ENCODE assay signal across 19 cellular contexts in the genomic region with DNA sequence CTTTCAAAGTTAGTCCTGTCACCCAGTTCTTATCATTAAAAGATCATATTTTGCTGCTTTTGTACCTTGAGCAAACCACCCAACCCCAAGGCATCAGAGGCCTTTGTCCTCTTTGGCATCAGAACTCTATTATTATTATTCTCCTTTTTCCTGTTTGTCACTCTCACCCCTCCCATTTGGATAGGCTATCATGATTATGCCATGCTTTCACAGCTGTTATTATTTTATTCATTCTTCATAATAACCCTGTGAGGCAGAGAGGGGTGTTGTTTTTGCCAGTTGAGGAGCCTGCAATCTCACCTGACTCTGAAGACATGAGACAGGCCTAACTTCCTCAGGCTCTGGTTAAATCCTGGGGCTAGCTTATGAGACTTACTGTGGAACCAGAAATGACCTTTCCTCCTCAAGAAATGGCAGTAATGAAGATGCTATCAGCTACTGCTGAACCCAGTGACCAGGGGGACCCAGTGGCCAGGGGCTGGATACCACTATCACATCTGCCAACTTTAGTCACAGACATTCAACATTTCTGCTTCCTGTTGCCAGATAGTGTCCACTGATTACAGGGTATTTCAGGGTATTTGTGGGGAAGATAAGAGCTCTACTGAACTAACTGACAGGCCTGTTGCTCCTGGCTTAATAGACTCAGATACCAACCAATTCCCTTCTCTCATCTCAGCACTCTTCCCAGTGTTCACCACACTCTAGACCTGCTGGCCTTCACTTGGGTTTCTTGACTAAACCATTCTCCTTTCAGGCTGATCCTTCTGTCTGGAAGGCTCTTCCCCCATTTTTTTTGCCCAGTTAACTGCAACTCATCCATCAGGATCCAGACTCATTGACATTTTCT. TPM values are rescaled to one million over a fixed set of nuclear protein-coding genes. Genes with fewer than 3 reads are reported as not detected.
DNase-seq lines count a peak whose midpoint lies in the region; ATAC-seq and TF ChIP-seq lines count a peak whose summit lies in the region.
"Had no signal": no experiment of that assay in that cellular context is flagged by ENCODE, and none has a peak within 500 bp of the region (broad histone marks: within the 10 kb centered on the region; RNA-seq: fewer than 3 reads in every experiment).

No MANE protein-coding gene starts in this region.

- H3K27me3 Mint-ChIP-seq in endodermal cell (ENCODE audit: insufficient read depth) = no peaks in the 10 kb centered on the region
- H3K27me3 Mint-ChIP-seq: stimulated activated naive CD8-positive, alpha-beta T cell treated with anti-CD3 and anti-CD28 coated beads, Interleukin-15, amount 100 ng/mL, for 72 hours had no signal

- H3K9me3 Mint-ChIP-seq in endodermal cell = peaks cover 8% of the 10 kb centered on the region

- no peak overlapping the region for H3K27ac Mint-ChIP-seq in endodermal cell
- H3K27ac Mint-ChIP-seq: activated naive CD4-positive, alpha-beta T cell treated with anti-CD3 and anti-CD28 coated beads, Interleukin-2, amount 50 U/mL, for 24 hours; stimulated activated naive CD8-positive, alpha-beta T cell treated with anti-CD3 and anti-CD28 coated beads, Interleukin-15, amount 100 ng/mL, for 72 hours had no signal

- no peak overlapping the region for H3K9ac ChIP-seq in endodermal cell (ENCODE audit: extremely low read depth, low read length, poor library complexity, severe bottlenecking)
- H3K9ac ChIP-seq: GM23248 had no signal

- peak; percentile 97 for DNase-seq in CMK (ENCODE audit: low read depth)
- DNase-seq in OCI-M1 (lab: John Stamatoyannopoulos, UW) = peak; percentile 93
- DNase-seq in endodermal cell = peak; percentile 26
- DNase-seq in putamen (ENCODE audit: low spot score) = no peak
- no peak for DNase-seq in GM13977 (ENCODE audit: low spot score)
- DNase-seq in NCI-H226 = no peak
- DNase-seq: activated CD4-positive, alpha-beta T cell treated with anti-CD3 and anti-CD28 coated beads, Interleukin-2, amount 50 U/mL, for 1 hour; activated T-cell treated with anti-CD3 and anti-CD28 coated beads for 4 hours; effector CD4-positive, alpha-beta T cell; GM23248; NCI-H2171 treated with DMSO at 0.1 percent for 48 hours; stimulated activated naive CD8-positive, alpha-beta T cell treated with anti-CD3 and anti-CD28 coated beads, Interleukin-15, amount 100 ng/mL, for 72 hours; T1000; uterus had no signal

- no peaks in the 10 kb centered on the region for H3K27me3 ChIP-seq in endodermal cell (ENCODE audit: control insufficient read depth, insufficient read depth, low read length, poor library complexity, severe bottlenecking)
- H3K27me3 ChIP-seq in neutrophil = no peaks in the 10 kb centered on the region
- H3K27me3 ChIP-seq: SJSA1, uterus had no signal

- no peaks in the 10 kb centered on the region for H3K4me1 ChIP-seq in endodermal cell (ENCODE audit: control insufficient read depth, insufficient read depth, low read length)
- peaks cover 4 to 8% of the 10 kb centered on the region in 2 experiments for H3K4me1 ChIP-seq in neutrophil (ENCODE audit: control insufficient read depth in 1 of 2, insufficient read depth in 1 of 2, low read depth in 1 of 2, low read length in 1 of 2)
- H3K4me1 ChIP-seq: SJSA1, uterus had no signal

- no peaks in the 10 kb centered on the region for H3K4me1 Mint-ChIP-seq in endodermal cell
- H3K4me1 Mint-ChIP-seq: activated naive CD4-positive, alpha-beta T cell treated with anti-CD3 and anti-CD28 coated beads, Interleukin-2, amount 50 U/mL, for 24 hours; stimulated activated naive CD8-positive, alpha-beta T cell treated with anti-CD3 and anti-CD28 coated beads, Interleukin-15, amount 100 ng/mL, for 72 hours had no signal

- H3K4me3 Mint-ChIP-seq in endodermal cell = no peak overlapping the region
- H3K4me3 Mint-ChIP-seq: activated naive CD4-positive, alpha-beta T cell treated with anti-CD3 and anti-CD28 coated beads, Interleukin-2, amount 50 U/mL, for 24 hours; stimulated activated naive CD8-positive, alpha-beta T cell treated with anti-CD3 and anti-CD28 coated beads, Interleukin-15, amount 100 ng/mL, for 72 hours had no signal

- in situ Hi-C loops in GM13977 (cut with MboI; ENCODE audit: low pct_unique_long_range_greater_than_20kb, low sequenced_read_pairs, unreplicated experiment) = no loop called here

- H3K36me3 ChIP-seq in endodermal cell (ENCODE audit: control insufficient read depth, insufficient read depth, low read length) = no peaks in the 10 kb centered on the region
- no peaks in the 10 kb centered on the region for H3K36me3 ChIP-seq in neutrophil
- H3K36me3 ChIP-seq: SJSA1, uterus had no signal

- ATAC-seq in HG03460 (IDR thresholded peaks at IDR 0.05; ENCODE audit: unreplicated experiment) = no peak
- ATAC-seq: left lobe of liver; stimulated activated naive CD8-positive, alpha-beta T cell treated with anti-CD3 and anti-CD28 coated beads, Interleukin-15, amount 100 ng/mL, for 72 hours had no signal

- TF ChIP-seq CTCF in endodermal cell (conservative IDR thresholded peaks at IDR 0.05) (no peak), neutrophil (IDR thresholded peaks at IDR 0.05) (no peak), GM13977 (IDR thresholded peaks at IDR 0.05; ENCODE audit: extremely low read depth, insufficient read depth, missing control alignments) (no peak)

- no peaks in the 10 kb centered on the region for H3K36me3 Mint-ChIP-seq in endodermal cell (ENCODE audit: low read depth)

- no peak overlapping the region for H3K4me3 ChIP-seq in endodermal cell (ENCODE audit: low read length)
- H3K4me3 ChIP-seq in neutrophil (ENCODE audit: low read depth in 1 of 2, low read length in 1 of 2) = no peak overlapping the region
- H3K4me3 ChIP-seq: GM23248, SJSA1, uterus had no signal

- H3K9me3 ChIP-seq in endodermal cell (ENCODE audit: control insufficient read depth, low read length) = peaks cover 4% of the 10 kb centered on the region
- H3K9me3 ChIP-seq in neutrophil = no peaks in the 10 kb centered on the region
- H3K9me3 ChIP-seq: SJSA1, uterus had no signal

- H3K27ac ChIP-seq in endodermal cell (ENCODE audit: low read depth, low read length) (no peak overlapping the region), neutrophil (peak overlapping the region; percentile 30)
- H3K27ac ChIP-seq: GM23248, SJSA1, uterus had no signal

RNA-seq across cellular contexts. Expression of a gene that starts 11.8 kb away (rescaled TPM):
- 10 to 100 TPM; 28.8 to 30.7 TPM for total RNA-seq in endodermal cell
- 19.8 TPM for polyA plus RNA-seq in endodermal cell (2013, experiment 1 of 2)
- polyA plus RNA-seq in endodermal cell (2013, experiment 2 of 2) = 19.6 TPM

Comparison
In these comparisons a context has a peak if more than half of its experiments do, and no peak if none do; other contexts are left out.
1. DNase-seq: peak in CMK (single experiment), OCI-M1 (single experiment) and endodermal cell (single experiment); none in putamen (single experiment), GM13977 (single experiment) and NCI-H226 (single experiment).